Comparison of ENCODE assay signal across 1 cellular context in genomic region chr10:934746-935406, GRCh38.
TF ChIP-seq lines count a peak whose summit lies in the region.

No MANE protein-coding gene starts in this region.

TF ChIP-seq in HepG2, 621 proteins besides CTCF, POLR2A, EP300 and RAD21 (continued from another document):
- TF ChIP-seq ZNF318 (CRISPR knock-in tag; IDR thresholded peaks at IDR 0.05): no peak
